Comparison of ENCODE assay signal across 8 cellular contexts in the genomic region with DNA sequence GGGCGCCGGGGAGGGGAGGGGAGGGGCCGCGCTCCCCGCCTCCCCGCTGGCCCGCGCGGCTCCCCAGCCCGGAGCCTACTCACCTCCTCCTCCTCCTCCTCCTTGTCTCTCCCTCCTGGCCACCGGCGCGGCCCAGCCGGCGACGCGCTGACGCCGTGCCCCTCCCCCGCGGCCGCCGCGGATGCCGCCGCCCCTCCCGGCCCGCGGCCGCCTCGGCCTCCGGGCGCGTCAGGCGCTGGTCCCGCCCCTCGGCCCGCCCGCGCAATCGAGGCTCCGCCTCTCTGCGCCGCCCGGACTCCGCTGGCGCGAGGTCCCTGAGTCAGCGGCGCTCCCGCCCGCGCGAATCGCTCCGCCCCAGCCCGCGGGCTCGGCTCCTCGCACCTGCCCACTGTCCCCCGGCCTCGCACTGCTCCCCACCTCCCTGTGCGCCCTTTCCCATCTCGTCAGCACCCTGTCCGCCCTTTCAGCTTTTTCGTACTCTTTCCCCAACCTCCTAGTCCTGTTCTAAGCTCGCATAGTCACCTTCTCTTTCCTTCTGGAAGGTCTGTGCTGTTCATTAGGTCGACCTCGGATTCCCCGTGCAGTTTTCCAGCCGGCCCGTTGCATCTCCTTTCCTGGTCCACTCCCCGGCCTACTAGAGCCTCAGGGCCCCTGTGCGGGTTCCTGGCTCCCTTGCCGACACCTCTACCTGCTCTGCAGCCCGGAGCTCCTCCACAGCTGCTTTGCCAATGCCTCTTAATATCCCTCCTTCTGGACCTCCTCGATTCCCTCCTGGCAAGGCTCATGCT.
DNase-seq lines count a peak whose midpoint lies in the region; ATAC-seq and TF ChIP-seq lines count a peak whose summit lies in the region.

No MANE protein-coding gene starts in this region.

- DNase-seq in CD14-positive monocyte (ENCODE audit: low spot score), result peak; percentile 71
- peak; percentile 78 to 87 for DNase-seq in NCI-H524 (lab: John Stamatoyannopoulos, UW)
- peak; percentile 81 for DNase-seq in activated CD4-positive, alpha-beta T cell treated with anti-CD3 and anti-CD28 coated beads, Interleukin-2, amount 10 ng/mL, durations not matched to agents 7 days and 5 days
- peak; percentile 92 for DNase-seq in dermis blood vessel endothelial cell
- DNase-seq in right lobe of liver, result peak; percentile 92 to 93 (median 92)
- peak; percentile 85 for DNase-seq in stimulated activated CD4-positive, alpha-beta T cell treated with anti-CD3 and anti-CD28 coated beads, Interleukin-4, amount 100 ng/mL, for 24 hours

- no peaks in the 10 kb centered on the region for H3K36me3 ChIP-seq in right lobe of liver

- H3K27me3 ChIP-seq in right lobe of liver, result no peaks in the 10 kb centered on the region

- ATAC-seq in GM19351 (IDR thresholded peaks at IDR 0.05; ENCODE audit: unreplicated experiment), result peak; percentile 84
- ATAC-seq in HG03460 (IDR thresholded peaks at IDR 0.05; ENCODE audit: unreplicated experiment), result peak; percentile 88
- ATAC-seq in right lobe of liver, result peak; percentile 91 to 95 (median 93)

- peak overlapping the region; percentile 64 to 84 (median 82) for H3K27ac ChIP-seq in right lobe of liver

- intact Hi-C loops in CD14-positive monocyte (cut with micrococcal nuclease), result no loop called here
- intact Hi-C loops in right lobe of liver (cut with DNase I), result no loop called here

- peak overlapping the region; percentile 68 to 93 (median 86) for H3K27ac Mint-ChIP-seq in CD14-positive monocyte
- H3K27ac Mint-ChIP-seq in activated CD4-positive, alpha-beta T cell treated with anti-CD3 and anti-CD28 coated beads, Interleukin-2, amount 10 ng/mL, durations not matched to agents 7 days and 5 days, result peak overlapping the region; percentile 89

- no peak for TF ChIP-seq CTCF in CD14-positive monocyte (IDR thresholded peaks at IDR 0.05)
- no peak for TF ChIP-seq CTCF in right lobe of liver (IDR thresholded peaks at IDR 0.05)

- H3K9me3 Mint-ChIP-seq in CD14-positive monocyte, result peaks cover 0 to 3% (median 0%) of the 10 kb centered on the region in 7 donors
- no peaks in the 10 kb centered on the region for H3K9me3 Mint-ChIP-seq in activated CD4-positive, alpha-beta T cell treated with anti-CD3 and anti-CD28 coated beads, Interleukin-2, amount 10 ng/mL, durations not matched to agents 7 days and 5 days

- H3K36me3 Mint-ChIP-seq in CD14-positive monocyte, result peaks cover under 1 to 1% of the 10 kb centered on the region in 2 donors
- peaks cover 6% of the 10 kb centered on the region for H3K36me3 Mint-ChIP-seq in activated CD4-positive, alpha-beta T cell treated with anti-CD3 and anti-CD28 coated beads, Interleukin-2, amount 10 ng/mL, durations not matched to agents 7 days and 5 days (ENCODE audit: low read depth)

- H3K4me3 Mint-ChIP-seq in CD14-positive monocyte, result peak overlapping the region; percentile 90 to 93
- peak overlapping the region; percentile 81 for H3K4me3 Mint-ChIP-seq in activated CD4-positive, alpha-beta T cell treated with anti-CD3 and anti-CD28 coated beads, Interleukin-2, amount 10 ng/mL, durations not matched to agents 7 days and 5 days

- CTCF ChIA-PET in activated CD4-positive, alpha-beta T cell treated with anti-CD3 and anti-CD28 coated beads, Interleukin-2, amount 10 ng/mL, durations not matched to agents 7 days and 5 days (lab: Charles Lee), result interaction anchor here (0.9 to 1.3 kb wide), 3 partner anchors 12 to 91 kb away, joined by 3 read pairs; no protein-coding TSS in a partner anchor

- TF ChIP-seq POLR2A in right lobe of liver (IDR thresholded peaks at IDR 0.05), result peak; percentile 62

- peaks cover 3 to 19% (median 11%) of the 10 kb centered on the region in 3 donors for H3K27me3 Mint-ChIP-seq in CD14-positive monocyte (ENCODE audit: low read depth in 3 of 3)
- H3K27me3 Mint-ChIP-seq in activated CD4-positive, alpha-beta T cell treated with anti-CD3 and anti-CD28 coated beads, Interleukin-2, amount 10 ng/mL, durations not matched to agents 7 days and 5 days, result peaks cover 8% of the 10 kb centered on the region

- peaks cover 21% of the 10 kb centered on the region for H3K4me1 Mint-ChIP-seq in CD14-positive monocyte
- H3K4me1 Mint-ChIP-seq in activated CD4-positive, alpha-beta T cell treated with anti-CD3 and anti-CD28 coated beads, Interleukin-2, amount 10 ng/mL, durations not matched to agents 7 days and 5 days, result peaks cover 34% of the 10 kb centered on the region

- POLR2A ChIA-PET in activated CD4-positive, alpha-beta T cell treated with anti-CD3 and anti-CD28 coated beads, Interleukin-2, amount 10 ng/mL, durations not matched to agents 7 days and 5 days (lab: Charles Lee), result no interaction called here

- no peaks in the 10 kb centered on the region for H3K9me3 ChIP-seq in right lobe of liver

- peak overlapping the region; percentile 75 to 77 (median 77) for H3K4me3 ChIP-seq in right lobe of liver

- WGBS in right lobe of liver (ENCODE audit: insufficient coverage, low coverage, low lambda C conversion rate, missing lambda C conversion rate), result 3% methylated on average over 15 of the region's 77 CpGs

- H3K4me1 ChIP-seq in right lobe of liver, result no peaks in the 10 kb centered on the region

Comparison
In these comparisons a context has a peak if more than half of its experiments do, and no peak if none do; other contexts are left out.
1. Peak in every context shown above with its lines: DNase-seq, ATAC-seq, H3K4me3 ChIP-seq and H3K27ac ChIP-seq.